10 cellular contexts compared by ENCODE assay signal in genomic region chr5:141883184-141883947, GRCh38. TPM values are rescaled to one million over a fixed set of nuclear protein-coding genes. Genes with fewer than 3 reads are reported as not detected.
DNase-seq lines count a peak whose midpoint lies in the region; FAIRE-seq and TF ChIP-seq lines count a peak whose summit lies in the region.
"Had no signal": no experiment of that assay in that cellular context is flagged by ENCODE, and none has a peak within 500 bp of the region (broad histone marks: within the 10 kb centered on the region; RNA-seq: fewer than 3 reads in every experiment).

No MANE protein-coding gene starts in this region.

- no TSS peak for BruUV-seq in A673 (replicated peaks; lab: Mats Ljungman, UMichigan)

- peak; percentile 53 for DNase-seq in A673 (ENCODE audit: low spot score)
- DNase-seq in left kidney (ENCODE audit: low read depth, low spot score) = peak; percentile 92
- DNase-seq in H54 (ENCODE audit: insufficient read length, low spot score) = no peak
- no peak for DNase-seq in NCI-H2081 (lab: John Stamatoyannopoulos, UW)
- no peak for DNase-seq in NCI-H128 (lab: John Stamatoyannopoulos, UW; ENCODE audit: unreplicated experiment)
- DNase-seq in activated CD8-positive, alpha-beta memory T cell treated with anti-CD3 and anti-CD28 coated beads, Interleukin-2, amount 50 U/mL, for 4 hours = no peak

- H3K36me3 ChIP-seq in A673 (ENCODE audit: insufficient read depth, low read length, poor library complexity, severe bottlenecking) (no peaks in the 10 kb centered on the region), HUES64 (ENCODE audit: insufficient read depth, low read length) (no peaks in the 10 kb centered on the region)
- H3K36me3 ChIP-seq: HAP-1 had no signal

- no peaks in the 10 kb centered on the region for H3K9me3 ChIP-seq in A673 (ENCODE audit: low read depth, low read length, poor library complexity, severe bottlenecking)
- no peaks in the 10 kb centered on the region for H3K9me3 ChIP-seq in HUES64 (ENCODE audit: insufficient read depth, low read depth, low read length)
- H3K9me3 ChIP-seq: HAP-1 had no signal

- TF ChIP-seq POLR2A in H54 (IDR thresholded peaks at IDR 0.05; ENCODE audit: low read depth, low read length) = no peak

- POLR2A ChIA-PET in A673 (lab: Charles Lee; ENCODE audit: low non-redundant PET) = no interaction called here

- H3K9ac ChIP-seq in HUES64 (ENCODE audit: low read depth, low read length) = no peak overlapping the region

- H3K4me1 ChIP-seq in A673 (ENCODE audit: insufficient read depth, low read length, poor library complexity, severe bottlenecking) = peaks cover 15% of the 10 kb centered on the region
- peaks cover 41% of the 10 kb centered on the region for H3K4me1 ChIP-seq in HUES64 (ENCODE audit: insufficient read depth, low read length)

- 2% methylated on average over 38 of the region's 38 CpGs for WGBS in HUES64

- H3K27ac ChIP-seq in A673 (ENCODE audit: low read depth, low read length, poor library complexity, severe bottlenecking) (no peak overlapping the region), HUES64 (ENCODE audit: low read depth, low read length) (peak overlapping the region; percentile 50; the same call in 1 of the 2 replicates), cingulate gyrus (ENCODE audit: low read depth, low read length) (peak overlapping the region; percentile 99)

- intact Hi-C loops in A673 (cut with micrococcal nuclease; ENCODE audit: unreplicated experiment) = loop anchor here (10.0 kb wide), 1 partner anchor 261 kb away; no protein-coding TSS in a partner anchor

- TF ChIP-seq CTCF in A673 (conservative IDR thresholded peaks at IDR 0.05; ENCODE audit: low read depth, low read length) = no peak

- CTCF ChIA-PET in A673 (lab: Charles Lee) = interaction anchor here (0.6 to 1.0 kb wide), 3 partner anchors 19 to 190 kb away, joined by 3 to 6 read pairs (median 4); no protein-coding TSS in a partner anchor

- H3K27me3 ChIP-seq in A673 (replicated peaks; ENCODE audit: insufficient read depth, low read depth, low read length, poor library complexity) (peaks cover 52% of the 10 kb centered on the region), HUES64 (ENCODE audit: insufficient read depth, low read length) (peaks cover 22% of the 10 kb centered on the region)

- FAIRE-seq in H54 (lab: Jason Lieb, UNC) = no peak

- H3K4me3 ChIP-seq in A673 (ENCODE audit: low read depth, low read length, poor library complexity, severe bottlenecking) (no peak overlapping the region), HUES64 (ENCODE audit: low read length) (peak overlapping the region; percentile 49)
- H3K4me3 ChIP-seq: HAP-1 had no signal

RNA-seq across cellular contexts. Expression of gene PCDH1, which starts 5.2 kb away (rescaled TPM):
- total RNA-seq in A673 (2021) = 0.45 and 0.61 TPM in 2 replicates
- polyA plus RNA-seq in HUES64 (2013, experiment 1 of 2) = 72.2 TPM
- polyA plus RNA-seq in HUES64 (2013, experiment 2 of 2) = 59.3 TPM
- total RNA-seq: activated T-helper 2 cell treated with anti-CD3 and anti-CD28 coated beads, Interferon-gamma antibody, Interleukin-2, Interleukin-4, amounts not matched to agents 10 μg/mL and 5 μg/mL and 100 μg/mL, durations not matched to agents 14 hours and 24 hours and 36 hours had no signal

RNA-seq across cellular contexts. Expression of gene DELE1, which starts 40.3 kb away (rescaled TPM):
- total RNA-seq in A673 (2021) = 35.1 and 40.1 TPM in 2 replicates
- polyA plus RNA-seq in HUES64 (2013, experiment 1 of 2) = 49.9 TPM
- 54.3 TPM for polyA plus RNA-seq in HUES64 (2013, experiment 2 of 2)

Comparison
In these comparisons a context has a peak if more than half of its experiments do, and no peak if none do; other contexts are left out.
1. DNase-seq: peak in A673 (single experiment) and left kidney (single experiment); none in H54 (single experiment), NCI-H2081 (0 of 2), NCI-H128 (single experiment) and activated CD8-positive, alpha-beta memory T cell treated with anti-CD3 and anti-CD28 coated beads, Interleukin-2, amount 50 U/mL, for 4 hours (single experiment).